21 cellular contexts compared by ENCODE assay signal in genomic region chr18:6979954-6980353, GRCh38.
DNase-seq lines count a peak whose midpoint lies in the region; TF ChIP-seq lines count a peak whose summit lies in the region.
"Had no signal": no experiment of that assay in that cellular context is flagged by ENCODE, and none has a peak within 500 bp of the region (broad histone marks: within the 10 kb centered on the region; RNA-seq: fewer than 3 reads in every experiment).

No MANE protein-coding gene starts in this region.

- H3K27ac Mint-ChIP-seq in progenitor cell of endocrine pancreas = peak overlapping the region; percentile 69
- H3K27ac Mint-ChIP-seq: CD14-positive monocyte; CD4-positive, alpha-beta T cell; CD8-positive, alpha-beta memory T cell; HFFc6 had no signal

- H2AK5ac ChIP-seq in mesendoderm (ENCODE audit: low read length) = no peak overlapping the region

- H3K4me1 Mint-ChIP-seq in progenitor cell of endocrine pancreas (ENCODE audit: low read depth) = peaks cover 2% of the 10 kb centered on the region
- H3K4me1 Mint-ChIP-seq: CD14-positive monocyte; CD8-positive, alpha-beta memory T cell had no signal

- H3K27me3 ChIP-seq in mesendoderm (ENCODE audit: insufficient read depth, low read length, poor library complexity) = no peaks in the 10 kb centered on the region
- H3K27me3 ChIP-seq: BE2C; BLaER1 treated with 17β-estradiol and CSF1 and Interleukin-3, amounts not matched to agents 10 nM and 100 nM had no signal

- peaks cover 56% of the 10 kb centered on the region for H3K36me3 Mint-ChIP-seq in progenitor cell of endocrine pancreas (ENCODE audit: insufficient read depth)
- H3K36me3 Mint-ChIP-seq: CD14-positive monocyte; CD8-positive, alpha-beta memory T cell had no signal

- no CpG with 5 or more reads among the region's 3 CpGs for WGBS in mesendoderm (ENCODE audit: extremely low coverage, insufficient coverage, low lambda C conversion rate)

- no peak overlapping the region for H3K9ac ChIP-seq in mesendoderm (ENCODE audit: low read length)
- H3K9ac ChIP-seq: BLaER1 treated with 17β-estradiol and CSF1 and Interleukin-3, amounts not matched to agents 10 nM and 100 nM had no signal

- no peak overlapping the region for H3K4me3 Mint-ChIP-seq in progenitor cell of endocrine pancreas (ENCODE audit: low read depth)
- H3K4me3 Mint-ChIP-seq: CD14-positive monocyte; CD4-positive, alpha-beta T cell; CD8-positive, alpha-beta memory T cell; HFFc6 had no signal

- no peak overlapping the region for H2BK5ac ChIP-seq in mesendoderm (ENCODE audit: low read length)

- H3K36me3 ChIP-seq in mesendoderm (ENCODE audit: control insufficient read depth, insufficient read depth, low read length) = peaks cover 2% of the 10 kb centered on the region
- H3K36me3 ChIP-seq: BE2C; BLaER1 treated with 17β-estradiol and CSF1 and Interleukin-3, amounts not matched to agents 10 nM and 100 nM; HAP-1 had no signal

- no peak overlapping the region for H3K56ac ChIP-seq in mesendoderm (ENCODE audit: low read length)

- H3K27ac ChIP-seq in epithelial cell of prostate (peak overlapping the region; percentile 62), mesendoderm (ENCODE audit: low read depth, low read length) (no peak overlapping the region)
- H3K27ac ChIP-seq: 22Rv1; BLaER1 treated with 17β-estradiol and CSF1 and Interleukin-3, amounts not matched to agents 10 nM and 100 nM had no signal

- no peaks in the 10 kb centered on the region for H3K9me3 Mint-ChIP-seq in progenitor cell of endocrine pancreas (ENCODE audit: low read depth)
- H3K9me3 Mint-ChIP-seq: CD14-positive monocyte; CD4-positive, alpha-beta T cell had no signal

- H3K4me3 ChIP-seq in mesendoderm (ENCODE audit: low read length) = no peak overlapping the region
- H3K4me3 ChIP-seq: BLaER1 treated with 17β-estradiol and CSF1 and Interleukin-3, amounts not matched to agents 10 nM and 100 nM; HAP-1 had no signal

- H3K27me3 Mint-ChIP-seq in progenitor cell of endocrine pancreas = no peaks in the 10 kb centered on the region
- H3K27me3 Mint-ChIP-seq: CD4-positive, alpha-beta T cell had no signal

- no peak overlapping the region for H2BK120ac ChIP-seq in mesendoderm (ENCODE audit: low read depth, low read length)

- no peaks in the 10 kb centered on the region for H3K79me2 ChIP-seq in mesendoderm (ENCODE audit: control insufficient read depth, insufficient read depth, low read length)

- H2BK15ac ChIP-seq in mesendoderm (replicated peaks; ENCODE audit: low read depth) = no peak overlapping the region

- no peaks in the 10 kb centered on the region for H3K79me1 ChIP-seq in mesendoderm (ENCODE audit: low read length)

- DNase-seq in ELF-1 (ENCODE audit: low read depth, low spot score) (peak; percentile 41), epithelial cell of prostate (ENCODE audit: low read depth, low spot score) (no peak), mesendoderm (peak; percentile 45), progenitor cell of endocrine pancreas (ENCODE audit: low spot score, unreplicated experiment) (no peak), Ammon's horn (ENCODE audit: low spot score) (no peak), NCI-H2196 (lab: John Stamatoyannopoulos, UW; ENCODE audit: unreplicated experiment) (no peak), iPS-NIHi11 (ENCODE audit: low spot score) (no peak)
- DNase-seq in activated CD4-positive, alpha-beta T cell treated with anti-CD3 and anti-CD28 coated beads, Interleukin-2, amount 50 U/mL, for 1 hour = no peak
- DNase-seq: BE2C; CD4-positive, alpha-beta T cell; CD8-positive, alpha-beta memory T cell; DMS 273 treated with DMSO at 0.1 percent for 48 hours; DMS79; EL; GF-D8; GOT3; HFFc6 had no signal

- no peak overlapping the region for H3K4ac ChIP-seq in mesendoderm (ENCODE audit: low read depth, low read length)

- H4K5ac ChIP-seq in mesendoderm (ENCODE audit: low read length) = no peak overlapping the region

- H3K4me2 ChIP-seq in mesendoderm (ENCODE audit: low read length) = no peak overlapping the region
- H3K4me2 ChIP-seq: BLaER1 treated with 17β-estradiol and CSF1 and Interleukin-3, amounts not matched to agents 10 nM and 100 nM had no signal

- H3K4me1 ChIP-seq in mesendoderm (ENCODE audit: control insufficient read depth, low read depth, low read length) = no peaks in the 10 kb centered on the region
- H3K4me1 ChIP-seq: BE2C; BLaER1 treated with 17β-estradiol and CSF1 and Interleukin-3, amounts not matched to agents 10 nM and 100 nM; HAP-1 had no signal

- no peak overlapping the region for H3K23ac ChIP-seq in mesendoderm (ENCODE audit: low read length)

- H4K8ac ChIP-seq in mesendoderm (ENCODE audit: low read depth, low read length) = no peak overlapping the region

- no peak for TF ChIP-seq CTCF in progenitor cell of endocrine pancreas (IDR thresholded peaks at IDR 0.05; ENCODE audit: unreplicated experiment)

- no peak overlapping the region for H3K18ac ChIP-seq in mesendoderm (ENCODE audit: low read length)

Comparison
In these comparisons a context has a peak if more than half of its experiments do, and no peak if none do; other contexts are left out.
1. DNase-seq: peak in ELF-1 (single experiment) and mesendoderm (single experiment); none in epithelial cell of prostate (single experiment), progenitor cell of endocrine pancreas (single experiment), Ammon's horn (single experiment), activated CD4-positive, alpha-beta T cell treated with anti-CD3 and anti-CD28 coated beads, Interleukin-2, amount 50 U/mL, for 1 hour (single experiment), NCI-H2196 (single experiment) and iPS-NIHi11 (single experiment).